ENCODE assay signal across 8 cellular contexts in the genomic region with DNA sequence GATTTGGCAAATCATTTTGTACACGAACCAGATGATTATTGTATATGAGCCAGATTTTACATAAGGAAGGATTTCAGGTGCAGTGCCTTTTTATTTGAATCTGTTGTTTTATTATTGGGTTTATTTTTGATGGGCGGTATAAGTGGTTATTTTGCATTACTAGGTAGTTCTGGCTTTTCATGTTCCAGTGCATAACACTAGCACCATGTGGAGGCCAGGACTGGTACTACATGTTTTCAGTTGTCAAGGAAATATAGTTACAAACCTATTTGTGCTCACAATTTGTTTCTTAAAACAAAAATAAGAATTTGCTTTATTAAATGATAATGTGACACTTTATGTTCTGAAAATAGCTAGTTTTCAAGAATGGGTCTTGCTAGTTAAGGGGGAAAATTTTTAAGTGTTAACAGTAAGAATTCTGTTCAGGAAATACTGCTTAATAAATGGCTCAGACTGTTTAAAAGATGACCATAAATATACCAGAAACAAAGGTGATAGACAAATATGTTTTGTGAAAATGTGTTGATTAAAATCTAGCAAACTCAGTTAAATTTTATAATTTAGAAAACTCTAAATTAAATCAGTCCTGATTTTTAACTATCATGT. TPM values are rescaled to one million over a fixed set of nuclear protein-coding genes. Genes with fewer than 3 reads are reported as not detected.
A peak's percentile ranks its signal among the peaks of the same experiment; 100 is the strongest.
DNase-seq lines count a peak whose midpoint lies in the region; ATAC-seq and TF ChIP-seq lines count a peak whose summit lies in the region.

No MANE protein-coding gene starts in this region.

- no peaks in the 10 kb centered on the region for H3K36me3 ChIP-seq in smooth muscle cell (ENCODE audit: low read depth)

- whole genome bisulfite sequencing in smooth muscle cell (ENCODE audit: low lambda C conversion rate), result 7% methylated on average over 2 of the region's 2 CpGs

- DNase-seq in DMS53 (lab: John Stamatoyannopoulos, UW), result peak; percentile 84
- peak; percentile 32 for DNase-seq in GM20000 (ENCODE audit: low spot score)
- DNase-seq in HT1080 (ENCODE audit: low read depth), result peak; percentile 34
- peak; percentile 36 for DNase-seq in RPMI8226
- DNase-seq in fibroblast of peridontal ligament (ENCODE audit: extremely low read depth), result peak; percentile 80
- no peak for DNase-seq in smooth muscle cell (lab: John Stamatoyannopoulos, UW; ENCODE audit: unreplicated experiment)
- DNase-seq in left cardiac atrium, result no peak
- no peak for DNase-seq in T-helper 9 cell

- no peaks in the 10 kb centered on the region for H3K27me3 ChIP-seq in smooth muscle cell (ENCODE audit: low read depth)

- no peaks in the 10 kb centered on the region for H3K79me2 ChIP-seq in smooth muscle cell (ENCODE audit: low read depth)

- TF ChIP-seq CTCF in GM20000 (IDR thresholded peaks at IDR 0.05; ENCODE audit: extremely low read depth, missing control alignments), result peak; percentile 51
- peak; percentile 90 for TF ChIP-seq CTCF in smooth muscle cell (IDR thresholded peaks at IDR 0.05; ENCODE audit: borderline replicate concordance, insufficient read depth, poor library complexity, severe bottlenecking)

- no peaks in the 10 kb centered on the region for H3K9me3 ChIP-seq in smooth muscle cell (replicated peaks; ENCODE audit: low read depth)

- H3K4me2 ChIP-seq in smooth muscle cell, result no peak overlapping the region

- H2AFZ ChIP-seq in smooth muscle cell (ENCODE audit: low read depth), result no peak overlapping the region

- no peak overlapping the region for H3K27ac ChIP-seq in smooth muscle cell (ENCODE audit: low read depth)

- H3K9ac ChIP-seq in smooth muscle cell (ENCODE audit: low read depth), result no peak overlapping the region

- intact Hi-C loops in left cardiac atrium (cut with DNase I), result loop anchor here in 1 of 2 donors (5.0 kb wide), 1 partner anchor 244 kb away; no protein-coding TSS in a partner anchor

- ATAC-seq in left cardiac atrium, result no peak

- no peaks in the 10 kb centered on the region for H3K4me1 ChIP-seq in smooth muscle cell (ENCODE audit: low read depth)

- H4K20me1 ChIP-seq in smooth muscle cell (ENCODE audit: low read depth), result no peaks in the 10 kb centered on the region

- H3F3A ChIP-seq in smooth muscle cell (ENCODE audit: low read depth), result no peaks in the 10 kb centered on the region

- no peak overlapping the region for H3K4me3 ChIP-seq in smooth muscle cell

RNA-seq across cellular contexts. Expression of a gene that starts 7.1 kb away (rescaled TPM):
- total RNA-seq in HT1080 (2014; rRNA removed; shearing (Covaris generic)), result not detected in 2 replicates
- polyA plus RNA-seq in HT1080 (2015; cell fraction: cytosol; rRNA removed), result 0.02 TPM in 1 of 2 replicates, not detected in the other
- polyA plus RNA-seq in HT1080 (2015; cell fraction: nucleus; rRNA removed), result not detected in 2 replicates
- total RNA-seq in smooth muscle cell (0.27 and 0.45 TPM in 2 replicates), left cardiac atrium (1 to 10 TPM in 1 of 2 donors, under 1 TPM in 1; 0.21 to 1.1 TPM)
- 0.66 TPM in 1 of 2 replicates, not detected in the other for polyA plus RNA-seq in smooth muscle cell

Comparison
In these comparisons a context has a peak if more than half of its experiments do, and no peak if none do; other contexts are left out.
1. DNase-seq: peak in DMS53 (single experiment), GM20000 (single experiment), HT1080 (single experiment), RPMI8226 (single experiment) and fibroblast of peridontal ligament (single experiment); none in smooth muscle cell (single experiment), left cardiac atrium (single experiment) and T-helper 9 cell (single experiment).